ENCODE assay signal across 8 cellular contexts in genomic region chr2:136131961-136132839, GRCh38. TPM values are rescaled to one million over a fixed set of nuclear protein-coding genes. Genes with fewer than 3 reads are reported as not detected.
DNase-seq lines count a peak whose midpoint lies in the region; ATAC-seq and TF ChIP-seq lines count a peak whose summit lies in the region.

No MANE protein-coding gene starts in this region.

- intact Hi-C loops in breast epithelium (cut with DNase I; ENCODE audit: low total_unique reads): no loop called here

- H3K36me3 ChIP-seq in esophagus (ENCODE audit: control insufficient read depth in 2 of 2, insufficient read depth in 2 of 2, low read length in 1 of 2): no peaks in the 10 kb centered on the region
- H3K36me3 ChIP-seq in breast epithelium: no peaks in the 10 kb centered on the region
- H3K36me3 ChIP-seq in gastroesophageal sphincter: no peaks in the 10 kb centered on the region

- DNase-seq in NCI-H2107 treated with DMSO at 0.1 percent for 48 hours (lab: John Stamatoyannopoulos, UW; ENCODE audit: unreplicated experiment): peak; percentile 46
- no peak for DNase-seq in NCI-H2107 (lab: John Stamatoyannopoulos, UW)
- peak; percentile 63 for DNase-seq in T-helper 22 cell (ENCODE audit: low read depth)
- no peak for DNase-seq in breast epithelium (ENCODE audit: low spot score in 2 of 2)
- DNase-seq in HUDEP-2 (lab: John Stamatoyannopoulos, UW; ENCODE audit: unreplicated experiment in 76 of 76): no peak

- H3K4me1 ChIP-seq in esophagus (ENCODE audit: control insufficient read depth in 2 of 2, insufficient read depth in 2 of 2, low read length in 1 of 2): no peaks in the 10 kb centered on the region
- peaks cover 0 to 3% of the 10 kb centered on the region in 2 donors for H3K4me1 ChIP-seq in breast epithelium
- peaks cover 0 to 7% (median 0%) of the 10 kb centered on the region in 3 donors for H3K4me1 ChIP-seq in gastroesophageal sphincter

- no peaks in the 10 kb centered on the region for H3K9me3 ChIP-seq in esophagus (ENCODE audit: control insufficient read depth in 2 of 2, insufficient read depth in 1 of 2, low read depth in 1 of 2, low read length in 1 of 2)
- no peaks in the 10 kb centered on the region for H3K9me3 ChIP-seq in breast epithelium
- H3K9me3 ChIP-seq in gastroesophageal sphincter: no peaks in the 10 kb centered on the region

- TF ChIP-seq POLR2A in breast epithelium (IDR thresholded peaks at IDR 0.05) (no peak), gastroesophageal sphincter (IDR thresholded peaks at IDR 0.05) (no peak)

- peak overlapping the region; percentile 55 to 71 for H3K27ac ChIP-seq in esophagus (ENCODE audit: low read depth in 2 of 2, low read length in 1 of 2)
- no peak overlapping the region for H3K27ac ChIP-seq in breast epithelium
- no peak overlapping the region for H3K27ac ChIP-seq in gastroesophageal sphincter

- 45 to 47% methylated on average over 16 of the region's 16 CpGs for WGBS in esophagus, 2 donors
- 65 to 79% methylated on average over 9 to 15 of the region's 16 CpGs for WGBS in gastroesophageal sphincter (ENCODE audit: low coverage in 1 of 2), 2 donors

- no peak overlapping the region for H3K4me3 ChIP-seq in esophagus (ENCODE audit: low read depth in 1 of 2, low read length in 2 of 2)
- H3K4me3 ChIP-seq in breast epithelium: no peak overlapping the region
- no peak overlapping the region for H3K4me3 ChIP-seq in gastroesophageal sphincter

- no peak for TF ChIP-seq CTCF in breast epithelium (IDR thresholded peaks at IDR 0.05)
- TF ChIP-seq CTCF in gastroesophageal sphincter (IDR thresholded peaks at IDR 0.05): no peak

- ATAC-seq in HG03060 (IDR thresholded peaks at IDR 0.05; ENCODE audit: low read depth, unreplicated experiment) (peak; percentile 90), gastroesophageal sphincter (no peak)

- H3K27me3 ChIP-seq in esophagus (ENCODE audit: control insufficient read depth in 1 of 2, insufficient read depth in 2 of 2, low read length in 2 of 2): no peaks in the 10 kb centered on the region
- no peaks in the 10 kb centered on the region for H3K27me3 ChIP-seq in breast epithelium
- no peaks in the 10 kb centered on the region for H3K27me3 ChIP-seq in gastroesophageal sphincter

- no peak for TF ChIP-seq EP300 in gastroesophageal sphincter (IDR thresholded peaks at IDR 0.05)

RNA-seq across cellular contexts. Expression of gene CXCR4, which starts 14.3 kb away (rescaled TPM):
- 1 to 10 TPM; 3.8 to 5.1 TPM for polyA plus RNA-seq in esophagus
- total RNA-seq in breast epithelium (10 to 100 TPM; 25.8 to 80.3 (median 32.4) TPM), gastroesophageal sphincter (1 to 10 TPM; 5.1 to 8.2 (median 7.7) TPM)

Comparison
In these comparisons a context has a peak if more than half of its experiments do, and no peak if none do; other contexts are left out.
1. DNase-seq: peak in NCI-H2107 treated with DMSO at 0.1 percent for 48 hours (single experiment) and T-helper 22 cell (single experiment); none in NCI-H2107 (single experiment), breast epithelium (0 of 2) and HUDEP-2 (0 of 76).
2. H3K27ac ChIP-seq: peak in esophagus (2 of 2); none in breast epithelium (0 of 2) and gastroesophageal sphincter (0 of 4).